1 cellular context compared by ENCODE assay signal in the genomic region with DNA sequence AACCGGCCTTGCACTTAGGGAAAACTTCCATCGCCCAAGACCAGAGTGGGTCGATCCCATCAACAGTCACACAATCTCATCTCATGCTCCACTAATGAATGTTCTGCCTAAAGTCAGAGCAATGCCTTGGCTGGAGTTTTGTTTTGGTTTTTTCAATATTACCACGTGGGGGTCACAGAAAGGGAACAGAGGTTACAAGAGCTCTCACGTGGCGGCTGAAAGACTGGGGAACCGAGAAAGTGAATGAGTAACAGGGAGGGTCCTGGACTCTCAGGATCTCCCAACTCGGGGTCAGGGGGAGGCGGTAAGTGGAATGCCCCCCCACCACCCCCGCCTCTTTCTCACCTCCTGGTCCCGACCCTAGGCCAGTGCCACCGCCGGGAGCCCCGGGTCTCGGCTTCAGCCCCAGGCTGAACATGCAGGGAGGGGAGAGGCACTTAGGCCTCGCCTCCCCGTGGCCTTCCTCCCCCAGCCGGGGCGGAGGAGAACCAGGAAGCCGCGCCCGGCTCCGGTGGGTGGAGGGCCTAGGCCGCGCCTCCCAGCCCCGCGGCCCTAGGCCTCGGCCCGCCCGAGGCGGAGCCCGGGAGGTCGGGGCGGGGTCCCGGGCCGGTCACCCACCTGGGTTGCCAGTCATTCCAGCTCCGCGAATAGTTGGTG.
TF ChIP-seq lines count a peak whose summit lies in the region.
"Not testable (repeated sequence)": the region's sequence is repeated elsewhere in the genome, so short reads cannot be mapped to it uniquely, and the experiment has no call there.

No MANE protein-coding gene starts in this region.

TF ChIP-seq in K562, 482 proteins besides CTCF, POLR2A, EP300 and RAD21 (continued from another document):
- TF ChIP-seq, protein P1, sequence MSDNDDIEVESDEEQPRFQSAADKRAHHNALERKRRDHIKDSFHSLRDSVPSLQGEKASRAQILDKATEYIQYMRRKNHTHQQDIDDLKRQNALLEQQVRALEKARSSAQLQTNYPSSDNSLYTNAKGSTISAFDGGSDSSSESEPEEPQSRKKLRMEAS (CRISPR knock-in tag; IDR thresholded peaks at IDR 0.05), result peak; percentile 28; the same call in 1 of the 2 replicates
- TF ChIP-seq, protein P2, sequence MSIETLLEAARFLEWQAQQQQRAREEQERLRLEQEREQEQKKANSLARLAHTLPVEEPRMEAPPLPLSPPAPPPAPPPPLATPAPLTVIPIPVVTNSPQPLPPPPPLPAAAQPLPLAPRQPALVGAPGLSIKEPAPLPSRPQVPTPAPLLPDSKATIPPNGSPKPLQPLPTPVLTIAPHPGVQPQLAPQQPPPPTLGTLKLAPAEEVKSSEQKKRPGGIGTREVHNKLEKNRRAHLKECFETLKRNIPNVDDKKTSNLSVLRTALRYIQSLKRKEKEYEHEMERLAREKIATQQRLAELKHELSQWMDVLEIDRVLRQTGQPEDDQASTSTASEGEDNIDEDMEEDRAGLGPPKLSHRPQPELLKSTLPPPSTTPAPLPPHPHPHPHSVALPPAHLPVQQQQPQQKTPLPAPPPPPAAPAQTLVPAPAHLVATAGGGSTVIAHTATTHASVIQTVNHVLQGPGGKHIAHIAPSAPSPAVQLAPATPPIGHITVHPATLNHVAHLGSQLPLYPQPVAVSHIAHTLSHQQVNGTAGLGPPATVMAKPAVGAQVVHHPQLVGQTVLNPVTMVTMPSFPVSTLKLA (conservative IDR thresholded peaks at IDR 0.05), result peak; percentile 96 to 97
- TF ChIP-seq, protein P3, sequence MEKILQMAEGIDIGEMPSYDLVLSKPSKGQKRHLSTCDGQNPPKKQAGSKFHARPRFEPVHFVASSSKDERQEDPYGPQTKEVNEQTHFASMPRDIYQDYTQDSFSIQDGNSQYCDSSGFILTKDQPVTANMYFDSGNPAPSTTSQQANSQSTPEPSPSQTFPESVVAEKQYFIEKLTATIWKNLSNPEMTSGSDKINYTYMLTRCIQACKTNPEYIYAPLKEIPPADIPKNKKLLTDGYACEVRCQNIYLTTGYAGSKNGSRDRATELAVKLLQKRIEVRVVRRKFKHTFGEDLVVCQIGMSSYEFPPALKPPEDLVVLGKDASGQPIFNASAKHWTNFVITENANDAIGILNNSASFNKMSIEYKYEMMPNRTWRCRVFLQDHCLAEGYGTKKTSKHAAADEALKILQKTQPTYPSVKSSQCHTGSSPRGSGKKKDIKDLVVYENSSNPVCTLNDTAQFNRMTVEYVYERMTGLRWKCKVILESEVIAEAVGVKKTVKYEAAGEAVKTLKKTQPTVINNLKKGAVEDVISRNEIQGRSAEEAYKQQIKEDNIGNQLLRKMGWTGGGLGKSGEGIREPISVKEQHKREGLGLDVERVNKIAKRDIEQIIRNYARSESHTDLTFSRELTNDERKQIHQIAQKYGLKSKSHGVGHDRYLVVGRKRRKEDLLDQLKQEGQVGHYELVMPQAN (IDR thresholded peaks at IDR 0.05; ENCODE audit: borderline replicate concordance), result peak; percentile 68
- TF ChIP-seq RBM22 (IDR thresholded peaks at IDR 0.05; ENCODE audit: low read depth, low read length, poor library complexity, severe bottlenecking) (peak; percentile 14), RBBP5 (IDR thresholded peaks at IDR 0.05; ENCODE audit: borderline replicate concordance, insufficient read depth, low read length, poor library complexity, severe bottlenecking) (peak; percentile 13), ZFX (CRISPR knock-in tag; IDR thresholded peaks at IDR 0.05) (peak; percentile 68), SIN3A (IDR thresholded peaks at IDR 0.05; ENCODE audit: borderline replicate concordance in 2 of 2, control insufficient read depth in 1 of 2, low read depth in 2 of 2, low read length in 2 of 2) (peak in 1 of 2 experiments; percentile 25; a peak in 1 of 4 replicates), NR2C2 (tag; IDR thresholded peaks at IDR 0.05) (peak; percentile 27; the same call in 1 of the 2 replicates)
- TF ChIP-seq, protein P4, sequence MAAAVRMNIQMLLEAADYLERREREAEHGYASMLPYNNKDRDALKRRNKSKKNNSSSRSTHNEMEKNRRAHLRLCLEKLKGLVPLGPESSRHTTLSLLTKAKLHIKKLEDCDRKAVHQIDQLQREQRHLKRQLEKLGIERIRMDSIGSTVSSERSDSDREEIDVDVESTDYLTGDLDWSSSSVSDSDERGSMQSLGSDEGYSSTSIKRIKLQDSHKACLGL (CRISPR knock-in tag; IDR thresholded peaks at IDR 0.05; ENCODE audit: borderline replicate concordance, poor library complexity, severe bottlenecking), result peak; percentile 13
- TF ChIP-seq, protein P5, sequence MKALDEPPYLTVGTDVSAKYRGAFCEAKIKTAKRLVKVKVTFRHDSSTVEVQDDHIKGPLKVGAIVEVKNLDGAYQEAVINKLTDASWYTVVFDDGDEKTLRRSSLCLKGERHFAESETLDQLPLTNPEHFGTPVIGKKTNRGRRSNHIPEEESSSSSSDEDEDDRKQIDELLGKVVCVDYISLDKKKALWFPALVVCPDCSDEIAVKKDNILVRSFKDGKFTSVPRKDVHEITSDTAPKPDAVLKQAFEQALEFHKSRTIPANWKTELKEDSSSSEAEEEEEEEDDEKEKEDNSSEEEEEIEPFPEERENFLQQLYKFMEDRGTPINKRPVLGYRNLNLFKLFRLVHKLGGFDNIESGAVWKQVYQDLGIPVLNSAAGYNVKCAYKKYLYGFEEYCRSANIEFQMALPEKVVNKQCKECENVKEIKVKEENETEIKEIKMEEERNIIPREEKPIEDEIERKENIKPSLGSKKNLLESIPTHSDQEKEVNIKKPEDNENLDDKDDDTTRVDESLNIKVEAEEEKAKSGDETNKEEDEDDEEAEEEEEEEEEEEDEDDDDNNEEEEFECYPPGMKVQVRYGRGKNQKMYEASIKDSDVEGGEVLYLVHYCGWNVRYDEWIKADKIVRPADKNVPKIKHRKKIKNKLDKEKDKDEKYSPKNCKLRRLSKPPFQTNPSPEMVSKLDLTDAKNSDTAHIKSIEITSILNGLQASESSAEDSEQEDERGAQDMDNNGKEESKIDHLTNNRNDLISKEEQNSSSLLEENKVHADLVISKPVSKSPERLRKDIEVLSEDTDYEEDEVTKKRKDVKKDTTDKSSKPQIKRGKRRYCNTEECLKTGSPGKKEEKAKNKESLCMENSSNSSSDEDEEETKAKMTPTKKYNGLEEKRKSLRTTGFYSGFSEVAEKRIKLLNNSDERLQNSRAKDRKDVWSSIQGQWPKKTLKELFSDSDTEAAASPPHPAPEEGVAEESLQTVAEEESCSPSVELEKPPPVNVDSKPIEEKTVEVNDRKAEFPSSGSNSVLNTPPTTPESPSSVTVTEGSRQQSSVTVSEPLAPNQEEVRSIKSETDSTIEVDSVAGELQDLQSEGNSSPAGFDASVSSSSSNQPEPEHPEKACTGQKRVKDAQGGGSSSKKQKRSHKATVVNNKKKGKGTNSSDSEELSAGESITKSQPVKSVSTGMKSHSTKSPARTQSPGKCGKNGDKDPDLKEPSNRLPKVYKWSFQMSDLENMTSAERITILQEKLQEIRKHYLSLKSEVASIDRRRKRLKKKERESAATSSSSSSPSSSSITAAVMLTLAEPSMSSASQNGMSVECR (CRISPR knock-in tag; IDR thresholded peaks at IDR 0.05), result peak; percentile 58; the same call in 1 of the 2 replicates
- TF ChIP-seq, protein P6, sequence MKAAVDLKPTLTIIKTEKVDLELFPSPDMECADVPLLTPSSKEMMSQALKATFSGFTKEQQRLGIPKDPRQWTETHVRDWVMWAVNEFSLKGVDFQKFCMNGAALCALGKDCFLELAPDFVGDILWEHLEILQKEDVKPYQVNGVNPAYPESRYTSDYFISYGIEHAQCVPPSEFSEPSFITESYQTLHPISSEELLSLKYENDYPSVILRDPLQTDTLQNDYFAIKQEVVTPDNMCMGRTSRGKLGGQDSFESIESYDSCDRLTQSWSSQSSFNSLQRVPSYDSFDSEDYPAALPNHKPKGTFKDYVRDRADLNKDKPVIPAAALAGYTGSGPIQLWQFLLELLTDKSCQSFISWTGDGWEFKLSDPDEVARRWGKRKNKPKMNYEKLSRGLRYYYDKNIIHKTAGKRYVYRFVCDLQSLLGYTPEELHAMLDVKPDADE (conservative IDR thresholded peaks at IDR 0.05; ENCODE audit: control insufficient read depth, low read depth, low read length), result peak; percentile 54; the same call in 1 of the 2 replicates
- TF ChIP-seq, protein P7, sequence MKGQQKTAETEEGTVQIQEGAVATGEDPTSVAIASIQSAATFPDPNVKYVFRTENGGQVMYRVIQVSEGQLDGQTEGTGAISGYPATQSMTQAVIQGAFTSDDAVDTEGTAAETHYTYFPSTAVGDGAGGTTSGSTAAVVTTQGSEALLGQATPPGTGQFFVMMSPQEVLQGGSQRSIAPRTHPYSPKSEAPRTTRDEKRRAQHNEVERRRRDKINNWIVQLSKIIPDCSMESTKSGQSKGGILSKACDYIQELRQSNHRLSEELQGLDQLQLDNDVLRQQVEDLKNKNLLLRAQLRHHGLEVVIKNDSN (CRISPR knock-in tag; IDR thresholded peaks at IDR 0.05), result peak; percentile 59; the same call in 1 of the 2 replicates
- not testable (repeated sequence) for TF ChIP-seq NR2C2 (CRISPR knock-in tag; IDR thresholded peaks at IDR 0.05)
